In genomic region chr2:157492189-157492773, GRCh38 we compare ENCODE assay signal across 8 cellular contexts. TPM values are rescaled to one million over a fixed set of nuclear protein-coding genes. Genes with fewer than 3 reads are reported as not detected.
DNase-seq lines count a peak whose midpoint lies in the region; ATAC-seq and TF ChIP-seq lines count a peak whose summit lies in the region.

No MANE protein-coding gene starts in this region.

- TF ChIP-seq CTCF in GM06990 (IDR thresholded peaks at IDR 0.05; ENCODE audit: insufficient read depth, low read length, poor library complexity, severe bottlenecking) (peak; percentile 82), GM23338 (conservative IDR thresholded peaks at IDR 0.05; ENCODE audit: low read depth in 2 of 2) (peak; percentile 86 to 93)

- H3K36me3 Mint-ChIP-seq in GM23338 (ENCODE audit: low read depth), result no peaks in the 10 kb centered on the region

- H3K36me3 ChIP-seq in GM06990 (ENCODE audit: control insufficient read depth, insufficient read depth, low read length) (no peaks in the 10 kb centered on the region), GM23338 (ENCODE audit: insufficient read depth) (no peaks in the 10 kb centered on the region)

- no peaks in the 10 kb centered on the region for H3K4me1 ChIP-seq in GM23338 (ENCODE audit: insufficient read depth)

- H3K27ac ChIP-seq in GM23338 (ENCODE audit: low read depth), result no peak overlapping the region

- no peaks in the 10 kb centered on the region for H3K9me3 Mint-ChIP-seq in GM23338

- no peak overlapping the region for H3K4me2 ChIP-seq in GM23338

- H3K27me3 Mint-ChIP-seq in GM23338 (ENCODE audit: insufficient read depth, low read depth, poor library complexity), result peaks cover 2% of the 10 kb centered on the region

- H3K27ac Mint-ChIP-seq in GM23338, result no peak overlapping the region

- no peaks in the 10 kb centered on the region for H3K27me3 ChIP-seq in GM06990 (replicated peaks; ENCODE audit: control insufficient read depth, insufficient read depth, low read length)
- no peaks in the 10 kb centered on the region for H3K27me3 ChIP-seq in GM23338 (ENCODE audit: insufficient read depth)

- H4K20me1 ChIP-seq in GM23338 (replicated peaks; ENCODE audit: insufficient read depth), result no peaks in the 10 kb centered on the region

- H3F3A ChIP-seq in GM23338 (replicated peaks; ENCODE audit: low read depth), result no peaks in the 10 kb centered on the region

- H3K4me3 ChIP-seq in GM06990 (replicated peaks; ENCODE audit: low read depth, low read length), result no peak overlapping the region
- no peak overlapping the region for H3K4me3 ChIP-seq in GM23338

- H3K79me2 ChIP-seq in GM23338 (replicated peaks; ENCODE audit: insufficient read depth), result no peaks in the 10 kb centered on the region

- no peak overlapping the region for H3K4me3 Mint-ChIP-seq in GM23338

- ATAC-seq in GM23338, result peak; percentile 93

- DNase-seq in GM06990 (ENCODE audit: extremely low read depth, insufficient read length) (no peak), GM23338 (ENCODE audit: low spot score) (peak; percentile 79), Kasumi-1 (lab: John Stamatoyannopoulos, UW) (peak; percentile 76 to 90), SHP77 treated with DMSO at 0.1 percent for 48 hours (lab: John Stamatoyannopoulos, UW) (peak; percentile 20), globus pallidus (ENCODE audit: low spot score) (peak; percentile 75), posterior cingulate gyrus (peak; percentile 31 to 95 (median 72)), OCI-M2 (lab: John Stamatoyannopoulos, UW; ENCODE audit: unreplicated experiment) (no peak)
- DNase-seq in activated naive CD4-positive, alpha-beta T cell treated with Interleukin-2 at 50 U/mL for 16 hours, result peak; percentile 70

- H2AFZ ChIP-seq in GM23338, result no peak overlapping the region

- intact Hi-C loops in posterior cingulate gyrus (cut with DNase I), result loop anchor here (5.0 to 10.0 kb wide), 3 partner anchors 157 to 520 kb away; no protein-coding TSS in a partner anchor

- no peaks in the 10 kb centered on the region for H3K9me2 ChIP-seq in GM23338 (ENCODE audit: insufficient read depth)

- peaks cover 5% of the 10 kb centered on the region; the same call in 2 of the 3 replicates for H3K4me1 Mint-ChIP-seq in GM23338

TF ChIP-seq in GM23338, 12 proteins besides CTCF, POLR2A, EP300 and RAD21:
- TF ChIP-seq ZNF114 (CRISPR knock-in tag; IDR thresholded peaks at IDR 0.05) (no peak), POLR2AphosphoS5 (IDR thresholded peaks at IDR 0.05; ENCODE audit: low read depth) (no peak), EZH2phosphoT487 (IDR thresholded peaks at IDR 0.05; ENCODE audit: unreplicated experiment) (no peak), JUNB (IDR thresholded peaks at IDR 0.05; ENCODE audit: unreplicated experiment) (no peak), NANOG (IDR thresholded peaks at IDR 0.05; ENCODE audit: borderline replicate concordance) (no peak), STAT1 (IDR thresholded peaks at IDR 0.05; ENCODE audit: unreplicated experiment) (no peak), EZH2 (IDR thresholded peaks at IDR 0.05; ENCODE audit: low read depth, unreplicated experiment) (no peak), CREB1 (CRISPR knock-in tag; IDR thresholded peaks at IDR 0.05; ENCODE audit: low read depth) (no peak), ETS1 (IDR thresholded peaks at IDR 0.05) (no peak), ZNF331 (CRISPR knock-in tag; IDR thresholded peaks at IDR 0.05; ENCODE audit: low read depth) (no peak)
- TF ChIP-seq, protein P1, sequence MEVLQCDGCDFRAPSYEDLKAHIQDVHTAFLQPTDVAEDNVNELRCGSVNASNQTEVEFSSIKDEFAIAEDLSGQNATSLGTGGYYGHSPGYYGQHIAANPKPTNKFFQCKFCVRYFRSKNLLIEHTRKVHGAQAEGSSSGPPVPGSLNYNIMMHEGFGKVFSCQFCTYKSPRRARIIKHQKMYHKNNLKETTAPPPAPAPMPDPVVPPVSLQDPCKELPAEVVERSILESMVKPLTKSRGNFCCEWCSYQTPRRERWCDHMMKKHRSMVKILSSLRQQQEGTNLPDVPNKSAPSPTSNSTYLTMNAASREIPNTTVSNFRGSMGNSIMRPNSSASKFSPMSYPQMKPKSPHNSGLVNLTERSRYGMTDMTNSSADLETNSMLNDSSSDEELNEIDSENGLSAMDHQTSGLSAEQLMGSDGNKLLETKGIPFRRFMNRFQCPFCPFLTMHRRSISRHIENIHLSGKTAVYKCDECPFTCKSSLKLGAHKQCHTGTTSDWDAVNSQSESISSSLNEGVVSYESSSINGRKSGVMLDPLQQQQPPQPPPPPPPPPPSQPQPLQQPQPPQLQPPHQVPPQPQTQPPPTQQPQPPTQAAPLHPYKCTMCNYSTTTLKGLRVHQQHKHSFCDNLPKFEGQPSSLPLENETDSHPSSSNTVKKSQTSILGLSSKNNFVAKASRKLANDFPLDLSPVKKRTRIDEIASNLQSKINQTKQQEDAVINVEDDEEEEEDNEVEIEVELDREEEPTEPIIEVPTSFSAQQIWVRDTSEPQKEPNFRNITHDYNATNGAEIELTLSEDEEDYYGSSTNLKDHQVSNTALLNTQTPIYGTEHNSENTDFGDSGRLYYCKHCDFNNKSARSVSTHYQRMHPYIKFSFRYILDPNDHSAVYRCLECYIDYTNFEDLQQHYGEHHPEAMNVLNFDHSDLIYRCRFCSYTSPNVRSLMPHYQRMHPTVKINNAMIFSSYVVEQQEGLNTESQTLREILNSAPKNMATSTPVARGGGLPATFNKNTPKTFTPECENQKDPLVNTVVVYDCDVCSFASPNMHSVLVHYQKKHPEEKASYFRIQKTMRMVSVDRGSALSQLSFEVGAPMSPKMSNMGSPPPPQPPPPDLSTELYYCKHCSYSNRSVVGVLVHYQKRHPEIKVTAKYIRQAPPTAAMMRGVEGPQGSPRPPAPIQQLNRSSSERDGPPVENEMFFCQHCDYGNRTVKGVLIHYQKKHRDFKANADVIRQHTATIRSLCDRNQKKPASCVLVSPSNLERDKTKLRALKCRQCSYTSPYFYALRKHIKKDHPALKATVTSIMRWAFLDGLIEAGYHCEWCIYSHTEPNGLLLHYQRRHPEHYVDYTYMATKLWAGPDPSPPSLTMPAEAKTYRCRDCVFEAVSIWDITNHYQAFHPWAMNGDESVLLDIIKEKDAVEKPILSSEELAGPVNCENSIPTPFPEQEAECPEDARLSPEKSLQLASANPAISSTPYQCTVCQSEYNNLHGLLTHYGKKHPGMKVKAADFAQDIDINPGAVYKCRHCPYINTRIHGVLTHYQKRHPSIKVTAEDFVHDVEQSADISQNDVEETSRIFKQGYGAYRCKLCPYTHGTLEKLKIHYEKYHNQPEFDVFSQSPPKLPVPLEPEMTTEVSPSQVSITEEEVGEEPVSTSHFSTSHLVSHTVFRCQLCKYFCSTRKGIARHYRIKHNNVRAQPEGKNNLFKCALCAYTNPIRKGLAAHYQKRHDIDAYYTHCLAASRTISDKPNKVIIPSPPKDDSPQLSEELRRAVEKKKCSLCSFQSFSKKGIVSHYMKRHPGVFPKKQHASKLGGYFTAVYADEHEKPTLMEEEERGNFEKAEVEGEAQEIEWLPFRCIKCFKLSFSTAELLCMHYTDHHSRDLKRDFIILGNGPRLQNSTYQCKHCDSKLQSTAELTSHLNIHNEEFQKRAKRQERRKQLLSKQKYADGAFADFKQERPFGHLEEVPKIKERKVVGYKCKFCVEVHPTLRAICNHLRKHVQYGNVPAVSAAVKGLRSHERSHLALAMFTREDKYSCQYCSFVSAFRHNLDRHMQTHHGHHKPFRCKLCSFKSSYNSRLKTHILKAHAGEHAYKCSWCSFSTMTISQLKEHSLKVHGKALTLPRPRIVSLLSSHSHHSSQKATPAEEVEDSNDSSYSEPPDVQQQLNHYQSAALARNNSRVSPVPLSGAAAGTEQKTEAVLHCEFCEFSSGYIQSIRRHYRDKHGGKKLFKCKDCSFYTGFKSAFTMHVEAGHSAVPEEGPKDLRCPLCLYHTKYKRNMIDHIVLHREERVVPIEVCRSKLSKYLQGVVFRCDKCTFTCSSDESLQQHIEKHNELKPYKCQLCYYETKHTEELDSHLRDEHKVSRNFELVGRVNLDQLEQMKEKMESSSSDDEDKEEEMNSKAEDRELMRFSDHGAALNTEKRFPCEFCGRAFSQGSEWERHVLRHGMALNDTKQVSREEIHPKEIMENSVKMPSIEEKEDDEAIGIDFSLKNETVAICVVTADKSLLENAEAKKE (CRISPR knock-in tag; IDR thresholded peaks at IDR 0.05), result no peak
- TF ChIP-seq, protein P2, sequence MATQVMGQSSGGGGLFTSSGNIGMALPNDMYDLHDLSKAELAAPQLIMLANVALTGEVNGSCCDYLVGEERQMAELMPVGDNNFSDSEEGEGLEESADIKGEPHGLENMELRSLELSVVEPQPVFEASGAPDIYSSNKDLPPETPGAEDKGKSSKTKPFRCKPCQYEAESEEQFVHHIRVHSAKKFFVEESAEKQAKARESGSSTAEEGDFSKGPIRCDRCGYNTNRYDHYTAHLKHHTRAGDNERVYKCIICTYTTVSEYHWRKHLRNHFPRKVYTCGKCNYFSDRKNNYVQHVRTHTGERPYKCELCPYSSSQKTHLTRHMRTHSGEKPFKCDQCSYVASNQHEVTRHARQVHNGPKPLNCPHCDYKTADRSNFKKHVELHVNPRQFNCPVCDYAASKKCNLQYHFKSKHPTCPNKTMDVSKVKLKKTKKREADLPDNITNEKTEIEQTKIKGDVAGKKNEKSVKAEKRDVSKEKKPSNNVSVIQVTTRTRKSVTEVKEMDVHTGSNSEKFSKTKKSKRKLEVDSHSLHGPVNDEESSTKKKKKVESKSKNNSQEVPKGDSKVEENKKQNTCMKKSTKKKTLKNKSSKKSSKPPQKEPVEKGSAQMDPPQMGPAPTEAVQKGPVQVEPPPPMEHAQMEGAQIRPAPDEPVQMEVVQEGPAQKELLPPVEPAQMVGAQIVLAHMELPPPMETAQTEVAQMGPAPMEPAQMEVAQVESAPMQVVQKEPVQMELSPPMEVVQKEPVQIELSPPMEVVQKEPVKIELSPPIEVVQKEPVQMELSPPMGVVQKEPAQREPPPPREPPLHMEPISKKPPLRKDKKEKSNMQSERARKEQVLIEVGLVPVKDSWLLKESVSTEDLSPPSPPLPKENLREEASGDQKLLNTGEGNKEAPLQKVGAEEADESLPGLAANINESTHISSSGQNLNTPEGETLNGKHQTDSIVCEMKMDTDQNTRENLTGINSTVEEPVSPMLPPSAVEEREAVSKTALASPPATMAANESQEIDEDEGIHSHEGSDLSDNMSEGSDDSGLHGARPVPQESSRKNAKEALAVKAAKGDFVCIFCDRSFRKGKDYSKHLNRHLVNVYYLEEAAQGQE (IDR thresholded peaks at IDR 0.05; ENCODE audit: unreplicated experiment), result no peak
TF ChIP-seq in GM23338: peak in this region for 0.

RNA-seq across cellular contexts. Expression of gene CYTIP, which starts 48.4 kb away (rescaled TPM):
- not detected in 2 replicates for total RNA-seq in GM23338 (2014; rRNA removed; shearing (Covaris generic))
- 0.28 TPM in 1 of 2 replicates, not detected in the other for polyA plus RNA-seq in GM23338 (2016; fragmentation: Nextera tagmentation; extraction: Ambion mirVana)

Comparison
In these comparisons a context has a peak if more than half of its experiments do, and no peak if none do; other contexts are left out.
1. DNase-seq: peak in GM23338 (single experiment), Kasumi-1 (2 of 2), SHP77 treated with DMSO at 0.1 percent for 48 hours (single experiment), activated naive CD4-positive, alpha-beta T cell treated with Interleukin-2 at 50 U/mL for 16 hours (single experiment), globus pallidus (single experiment) and posterior cingulate gyrus (10 of 10); none in GM06990 (single experiment) and OCI-M2 (single experiment).